In genomic region chr1:231338270-231339128, GRCh38 we compare ENCODE assay signal across 1 cellular context.
A peak's percentile ranks its signal among the peaks of the same experiment; 100 is the strongest.
TF ChIP-seq lines count a peak whose summit lies in the region.

Gene SPRTN (plus strand): TSS chr1:231338293. CDS start chr1:231338384, 91 bp downstream.

TF ChIP-seq in HEK293, 187 proteins besides CTCF, POLR2A, EP300 and RAD21 (continued from another document and continues in another):
- TF ChIP-seq ZNF132 (tag by site-specific recombination; IDR thresholded peaks at IDR 0.05; ENCODE audit: borderline replicate concordance), result no peak
- no peak; the same call in 1 of the 2 replicates for TF ChIP-seq ZBTB6 (tag by site-specific recombination; IDR thresholded peaks at IDR 0.05)
- no peak for TF ChIP-seq ZNF148 (tag by site-specific recombination; IDR thresholded peaks at IDR 0.05; ENCODE audit: borderline replicate concordance)
- no peak for TF ChIP-seq ZNF157 (tag by site-specific recombination; IDR thresholded peaks at IDR 0.05)
- TF ChIP-seq ZSCAN18 (tag by site-specific recombination; IDR thresholded peaks at IDR 0.05), result no peak; the same call in 1 of the 2 replicates
- no peak for TF ChIP-seq ZNF529 (tag by site-specific recombination; IDR thresholded peaks at IDR 0.05; ENCODE audit: insufficient replicate concordance)
- no peak for TF ChIP-seq BCL11A (tag by site-specific recombination; IDR thresholded peaks at IDR 0.05; ENCODE audit: low read depth)
- TF ChIP-seq ZIC2 (tag by site-specific recombination; IDR thresholded peaks at IDR 0.05), result peak; percentile 90
- TF ChIP-seq ZNF175 (tag by site-specific recombination; IDR thresholded peaks at IDR 0.05), result no peak
- TF ChIP-seq ZNF518A (tag by site-specific recombination; conservative IDR thresholded peaks at IDR 0.05; ENCODE audit: low read depth), result no peak
- peak; percentile 74 for TF ChIP-seq ZNF324 (tag by site-specific recombination; IDR thresholded peaks at IDR 0.05)
- TF ChIP-seq KLF1 (tag by site-specific recombination; IDR thresholded peaks at IDR 0.05), result no peak
- TF ChIP-seq MZF1 (tag by site-specific recombination; IDR thresholded peaks at IDR 0.05; ENCODE audit: borderline replicate concordance), result no peak
- TF ChIP-seq SCRT2 (tag by site-specific recombination; IDR thresholded peaks at IDR 0.05), result no peak
- TF ChIP-seq ZNF239 (tag by site-specific recombination; IDR thresholded peaks at IDR 0.05), result no peak
- TF ChIP-seq ZNF341 (tag by site-specific recombination; IDR thresholded peaks at IDR 0.05; ENCODE audit: low read depth), result peak; percentile 35; the same call in 1 of the 2 replicates
- no peak for TF ChIP-seq RBAK (tag by site-specific recombination; IDR thresholded peaks at IDR 0.05)
- TF ChIP-seq HOXC10 (CRISPR knock-in tag; IDR thresholded peaks at IDR 0.05), result no peak
- no peak for TF ChIP-seq ZBTB49 (tag by site-specific recombination; IDR thresholded peaks at IDR 0.05; ENCODE audit: low read depth)
- no peak for TF ChIP-seq SETDB1 (IDR thresholded peaks at IDR 0.05; ENCODE audit: insufficient read length, low read length)
- TF ChIP-seq TRIM28 (IDR thresholded peaks at IDR 0.05; ENCODE audit: borderline replicate concordance, low read length), result no peak
- no peak for TF ChIP-seq EGR2 (tag by site-specific recombination; IDR thresholded peaks at IDR 0.05; ENCODE audit: low read depth)
- peak; percentile 56; the same call in 1 of the 2 replicates for TF ChIP-seq ZNF121 (tag by site-specific recombination; IDR thresholded peaks at IDR 0.05)
- TF ChIP-seq ZNF292 (tag by site-specific recombination; IDR thresholded peaks at IDR 0.05; ENCODE audit: borderline replicate concordance, low read depth), result no peak
- no peak for TF ChIP-seq ZNF510 (tag by site-specific recombination; IDR thresholded peaks at IDR 0.05; ENCODE audit: insufficient replicate concordance)
- no peak for TF ChIP-seq ZNF544 (tag by site-specific recombination; IDR thresholded peaks at IDR 0.05)
- no peak for TF ChIP-seq ZNF362 (tag by site-specific recombination; IDR thresholded peaks at IDR 0.05)
- peak; percentile 97 for TF ChIP-seq GLIS1 (tag by site-specific recombination; IDR thresholded peaks at IDR 0.05)
- peak; percentile 61; the same call in 1 of the 2 replicates for TF ChIP-seq ZNF600 (tag by site-specific recombination; IDR thresholded peaks at IDR 0.05)
- TF ChIP-seq ZNF302 (tag by site-specific recombination; IDR thresholded peaks at IDR 0.05; ENCODE audit: low read depth), result no peak
- no peak; the same call in 1 of the 2 replicates for TF ChIP-seq ZBTB21 (tag by site-specific recombination; IDR thresholded peaks at IDR 0.05)
- no peak for TF ChIP-seq MEIS1 (CRISPR knock-in tag; IDR thresholded peaks at IDR 0.05; ENCODE audit: borderline replicate concordance)
- peak; percentile 47; the same call in 1 of the 2 replicates for TF ChIP-seq GLI4 (tag by site-specific recombination; IDR thresholded peaks at IDR 0.05)
- TF ChIP-seq PRDM2 (tag by site-specific recombination; IDR thresholded peaks at IDR 0.05; ENCODE audit: borderline replicate concordance), result 0 out of 2 replicates have a peak, but pooled peaks have one; percentile 34
- no peak for TF ChIP-seq KLF10 (tag by site-specific recombination; IDR thresholded peaks at IDR 0.05)
- TF ChIP-seq KLF7 (tag by site-specific recombination; IDR thresholded peaks at IDR 0.05; ENCODE audit: borderline replicate concordance), result no peak
- TF ChIP-seq KLF8 (tag by site-specific recombination; IDR thresholded peaks at IDR 0.05), result 0 out of 2 replicates have a peak, but pooled peaks have one; percentile 48
- peak; percentile 19; the same call in 1 of the 2 replicates for TF ChIP-seq ZNF391 (tag by site-specific recombination; IDR thresholded peaks at IDR 0.05; ENCODE audit: borderline replicate concordance, low read depth)
- TF ChIP-seq ZNF10 (tag by site-specific recombination; IDR thresholded peaks at IDR 0.05), result no peak
- no peak for TF ChIP-seq ZNF624 (tag by site-specific recombination; IDR thresholded peaks at IDR 0.05)
- no peak for TF ChIP-seq TCF7L2 (IDR thresholded peaks at IDR 0.05; ENCODE audit: borderline replicate concordance, low read depth, low read length)
- TF ChIP-seq SP7 (tag by site-specific recombination; IDR thresholded peaks at IDR 0.05), result peak; percentile 48; the same call in 1 of the 2 replicates
- TF ChIP-seq ZNF768 (tag by site-specific recombination; IDR thresholded peaks at IDR 0.05), result no peak
